Comparison of ENCODE assay signal across 29 cellular contexts in genomic region chr12:19002192-19002591, GRCh38.
DNase-seq lines count a peak whose midpoint lies in the region; ATAC-seq and TF ChIP-seq lines count a peak whose summit lies in the region.
"Had no signal": no experiment of that assay in that cellular context is flagged by ENCODE, and none has a peak within 500 bp of the region (broad histone marks: within the 10 kb centered on the region; RNA-seq: fewer than 3 reads in every experiment).

No MANE protein-coding gene starts in this region.

- CTCF ChIA-PET in A673 (lab: Charles Lee) = interaction anchor here (0.5 kb wide), 1 partner anchor 95 kb away, joined by 3 read pairs; no protein-coding TSS in a partner anchor
- CTCF ChIA-PET in PC-9 (lab: Charles Lee) = no interaction called here

- H4K20me1 ChIP-seq in PC-9 (ENCODE audit: insufficient read depth) = no peaks in the 10 kb centered on the region

- intact Hi-C loops in A673 (cut with micrococcal nuclease; ENCODE audit: unreplicated experiment) (no loop called here), PC-9 (cut with micrococcal nuclease; ENCODE audit: unreplicated experiment) (loop anchor here (5.0 kb wide), 1 partner anchor 130 kb away; no protein-coding TSS in a partner anchor)

- no peak overlapping the region for H3K4me2 ChIP-seq in PC-9
- H3K4me2 ChIP-seq: smooth muscle cell had no signal

- no peaks in the 10 kb centered on the region for H3K9me2 ChIP-seq in PC-9 (ENCODE audit: insufficient read depth)

- no peaks in the 10 kb centered on the region for H3K36me3 ChIP-seq in A673 (ENCODE audit: insufficient read depth, low read length, poor library complexity, severe bottlenecking)
- H3K36me3 ChIP-seq in PC-9 (ENCODE audit: low read depth) = no peaks in the 10 kb centered on the region
- H3K36me3 ChIP-seq: left ventricle myocardium inferior, SJSA1, upper lobe of left lung had no signal

- POLR2A ChIA-PET in A673 (lab: Charles Lee; ENCODE audit: low non-redundant PET) (no interaction called here), PC-9 (lab: Charles Lee; ENCODE audit: unreplicated experiment) (no interaction called here)

- H3K4me1 ChIP-seq in A673 (ENCODE audit: insufficient read depth, low read length, poor library complexity, severe bottlenecking) (no peaks in the 10 kb centered on the region), PC-9 (replicated peaks; ENCODE audit: insufficient read depth) (peaks cover 11% of the 10 kb centered on the region)
- H3K4me1 ChIP-seq: left ventricle myocardium inferior had no signal

- H3K4me3 ChIP-seq in A673 (ENCODE audit: low read depth, low read length, poor library complexity, severe bottlenecking) (no peak overlapping the region), cardiac fibroblast (replicated peaks in 1 of 2; ENCODE audit: low read depth in 2 of 2, low read length in 2 of 2) (no peak overlapping the region), PC-9 (no peak overlapping the region)
- H3K4me3 ChIP-seq: coronary artery, left ventricle myocardium inferior, SJSA1, smooth muscle cell, upper lobe of left lung had no signal

- no peak overlapping the region for H2AFZ ChIP-seq in PC-9

- H3K27ac ChIP-seq in A673 (ENCODE audit: low read depth, low read length, poor library complexity, severe bottlenecking) (no peak overlapping the region), PC-9 (no peak overlapping the region)
- H3K27ac ChIP-seq: coronary artery, left ventricle myocardium inferior, SJSA1, upper lobe of left lung had no signal

- no peaks in the 10 kb centered on the region for H3F3A ChIP-seq in PC-9 (ENCODE audit: insufficient read depth, low read depth)

- no peak for ATAC-seq in GM21576 (IDR thresholded peaks at IDR 0.05; ENCODE audit: unreplicated experiment)
- ATAC-seq: activated CD4-positive, CD25-positive, alpha-beta regulatory T cell treated with anti-CD3 and anti-CD28 coated beads, Interleukin-2, amount 50 U/mL, for 24 hours; effector memory CD8-positive, alpha-beta T cell; esophagus mucosa; naive thymus-derived CD4-positive, alpha-beta T cell had no signal

- no peaks in the 10 kb centered on the region for H3K27me3 ChIP-seq in A673 (replicated peaks; ENCODE audit: insufficient read depth, low read depth, low read length, poor library complexity)
- no peaks in the 10 kb centered on the region for H3K27me3 ChIP-seq in PC-9 (ENCODE audit: insufficient read depth, low read depth)
- H3K27me3 ChIP-seq: SJSA1, upper lobe of left lung had no signal

- BruUV-seq in A673 (replicated peaks; lab: Mats Ljungman, UMichigan) (no TSS peak), PC-9 (replicated peaks; lab: Mats Ljungman, UMichigan) (no TSS peak)

- H3K9me3 ChIP-seq in A673 (ENCODE audit: low read depth, low read length, poor library complexity, severe bottlenecking) (no peaks in the 10 kb centered on the region), PC-9 (ENCODE audit: insufficient read depth, low read depth) (peaks cover under 1% of the 10 kb centered on the region; the same call in 1 of the 2 replicates)
- H3K9me3 ChIP-seq: left ventricle myocardium inferior, SJSA1, upper lobe of left lung had no signal

- DNase-seq in A673 (ENCODE audit: low spot score) (peak; percentile 13), LHCN-M2 (ENCODE audit: low read depth) (peak; percentile 19), cardiac fibroblast (ENCODE audit: low read depth in 2 of 2) (peak; percentile 16 to 53), foreskin melanocyte (peak; percentile 12), PC-9 (no peak), NAMALWA (ENCODE audit: low spot score) (no peak)
- DNase-seq in activated CD4-positive, CD25-positive, alpha-beta regulatory T cell (lab: John Stamatoyannopoulos, UW) = no peak
- DNase-seq: activated CD4-positive, alpha-beta T cell treated with anti-CD3 and anti-CD28 coated beads, Interleukin-2, amount 50 U/mL, for 48 hours; activated naive CD4-positive, alpha-beta T cell treated with anti-CD3 and anti-CD28 coated beads, Interleukin-2, amount 10 ng/mL, durations not matched to agents 7 days and 5 days; amygdala; COR-L47; effector memory CD8-positive, alpha-beta T cell; GDM1; H7; KG1; left ventricle myocardium inferior; naive thymus-derived CD4-positive, alpha-beta T cell; NCI-H1092 treated with DMSO at 0.1 percent for 48 hours; NCI-H187; NCI-H524 treated with DMSO at 0.1 percent for 48 hours; stimulated activated CD4-positive, alpha-beta T cell treated with anti-CD3 and anti-CD28 coated beads, Interleukin-2, amount 100 ng/mL, for 24 hours; T-helper 1 cell; upper lobe of left lung had no signal

- TF ChIP-seq CTCF in A673 (conservative IDR thresholded peaks at IDR 0.05; ENCODE audit: low read depth, low read length) (no peak), cardiac fibroblast (IDR thresholded peaks at IDR 0.05; ENCODE audit: low read depth, low read length) (no peak), PC-9 (conservative IDR thresholded peaks at IDR 0.05) (no peak)

- no peaks in the 10 kb centered on the region for H3K79me2 ChIP-seq in PC-9 (ENCODE audit: low read depth)

Comparison
In these comparisons a context has a peak if more than half of its experiments do, and no peak if none do; other contexts are left out.
1. DNase-seq: peak in A673 (single experiment), LHCN-M2 (single experiment), cardiac fibroblast (2 of 2) and foreskin melanocyte (single experiment); none in activated CD4-positive, CD25-positive, alpha-beta regulatory T cell (0 of 4), PC-9 (0 of 2) and NAMALWA (single experiment).